In the genomic region with DNA sequence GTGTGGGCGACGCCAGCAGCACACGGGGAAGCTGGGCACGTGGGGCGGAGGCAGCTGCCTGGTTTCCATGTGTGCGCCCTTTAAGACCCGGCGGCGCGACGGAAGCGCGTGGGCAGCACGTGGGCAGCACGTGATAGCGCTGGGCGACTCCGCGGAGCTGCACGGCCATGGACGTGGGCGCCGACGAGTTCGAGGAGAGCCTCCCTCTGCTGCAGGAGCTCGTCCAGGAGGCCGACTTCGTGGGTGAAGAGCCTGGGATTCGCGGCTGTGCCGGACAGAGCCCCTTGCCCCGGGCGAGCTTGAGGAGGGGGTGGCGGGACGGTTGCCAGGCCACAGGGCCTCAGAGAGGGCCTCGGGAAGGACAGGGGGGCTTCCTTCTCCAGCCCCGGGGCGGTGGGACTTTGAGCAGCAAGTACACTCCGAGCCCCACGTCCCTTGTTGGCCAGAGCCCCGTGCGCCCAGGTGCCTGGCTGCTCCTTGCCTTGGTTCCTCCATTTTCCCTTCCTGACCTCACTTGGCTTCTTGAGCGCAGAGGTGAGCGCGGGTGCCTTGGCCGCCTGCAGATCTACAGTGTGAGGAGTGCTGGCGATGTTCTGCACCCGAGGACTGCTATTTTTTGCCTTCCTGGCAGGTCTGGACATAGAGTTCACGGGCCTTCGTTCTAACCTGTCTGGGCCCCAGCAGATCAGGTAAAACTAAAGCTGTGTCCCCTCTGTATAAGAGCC, we compare ENCODE assay signal across 30 cellular contexts. TPM values are rescaled to one million over a fixed set of nuclear protein-coding genes. Genes with fewer than 3 reads are reported as not detected.
DNase-seq lines count a peak whose midpoint lies in the region; ATAC-seq and TF ChIP-seq lines count a peak whose summit lies in the region.
"Had no signal": no experiment of that assay in that cellular context is flagged by ENCODE, and none has a peak within 500 bp of the region (broad histone marks: within the 10 kb centered on the region; RNA-seq: fewer than 3 reads in every experiment).

A gene with protein sequence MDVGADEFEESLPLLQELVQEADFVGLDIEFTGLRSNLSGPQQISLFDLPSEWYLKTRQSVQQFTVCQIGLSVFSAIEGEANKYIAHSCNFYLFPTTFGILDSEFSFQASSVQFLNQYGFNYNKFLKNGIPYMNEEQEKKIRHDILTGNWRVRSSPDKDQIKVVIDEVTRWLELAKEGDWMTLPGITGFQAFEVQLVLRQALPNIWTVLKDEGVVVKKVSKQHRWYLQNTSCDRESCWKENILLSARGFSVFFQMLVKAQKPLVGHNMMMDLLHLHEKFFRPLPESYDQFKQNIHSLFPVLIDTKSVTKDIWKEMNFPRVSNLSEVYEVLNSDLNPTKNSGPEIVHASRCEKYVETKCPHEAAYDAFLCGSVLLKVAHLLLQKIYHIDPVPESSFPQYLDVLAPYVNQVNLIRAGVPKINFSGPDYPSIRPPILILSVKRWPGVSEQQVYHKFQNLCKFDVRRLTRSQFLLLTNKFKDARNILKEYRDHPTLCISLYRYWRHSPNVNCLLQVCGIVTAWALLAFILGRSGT (plus strand): TSS at position 136 of the 725 bp plus-strand sequence. CDS start 32 bp downstream, at position 168.

- peak within 1 kb of the TSS; percentile 86 for H3K27ac Mint-ChIP-seq in WTC11
- H3K27ac Mint-ChIP-seq in glutamatergic neuron (ENCODE audit: unreplicated experiment): peak within 1 kb of the TSS; percentile 14
- H3K27ac Mint-ChIP-seq: activated T-helper 17 cell treated with anti-CD3 and anti-CD28 coated beads, Interleukin-2, amount 50 U/mL, for 72 hours had no signal

- H3K27me3 Mint-ChIP-seq in activated T-cell treated with anti-CD3 and anti-CD28 coated beads, Interleukin-2, amount 50 U/mL, for 4 hours (ENCODE audit: low read depth): no peaks in the 10 kb centered on the region
- H3K27me3 Mint-ChIP-seq in WTC11 (ENCODE audit: low read depth) (no peaks in the 10 kb centered on the region), glutamatergic neuron (ENCODE audit: unreplicated experiment) (no peaks in the 10 kb centered on the region)
- H3K27me3 Mint-ChIP-seq: activated T-helper 17 cell treated with anti-CD3 and anti-CD28 coated beads, Interleukin-2, amount 50 U/mL, for 72 hours; naive B cell had no signal

- ATAC-seq in activated T-cell treated with anti-CD3 and anti-CD28 coated beads, Interleukin-2, amount 50 U/mL, for 4 hours: peak; percentile 18 to 21
- ATAC-seq in WTC11: peak; percentile 56
- ATAC-seq: A549; activated T-helper 17 cell treated with anti-CD3 and anti-CD28 coated beads, Interleukin-2, amount 50 U/mL, for 72 hours; CD8-positive, alpha-beta T cell; left ventricle myocardium superior had no signal

- intact Hi-C loops in testis (cut with DNase I; ENCODE audit: low total_unique reads): no loop called here
- intact Hi-C loops in adrenal gland (cut with DNase I): no loop called here

- no peak within 1 kb of the TSS for H3K4me3 Mint-ChIP-seq in activated T-cell treated with anti-CD3 and anti-CD28 coated beads, Interleukin-2, amount 50 U/mL, for 4 hours
- no peak within 1 kb of the TSS for H3K4me3 Mint-ChIP-seq in WTC11
- H3K4me3 Mint-ChIP-seq in glutamatergic neuron (ENCODE audit: unreplicated experiment): no peak within 1 kb of the TSS
- H3K4me3 Mint-ChIP-seq: activated T-helper 17 cell treated with anti-CD3 and anti-CD28 coated beads, Interleukin-2, amount 50 U/mL, for 72 hours; CD8-positive, alpha-beta T cell had no signal

- H3K27me3 ChIP-seq in testis (no peaks in the 10 kb centered on the region), BE2C (no peaks in the 10 kb centered on the region), adrenal gland (no peaks in the 10 kb centered on the region)
- H3K27me3 ChIP-seq: Peyer's patch, right lobe of liver, SJCRH30, tibial nerve had no signal

- no peaks in the 10 kb centered on the region for H3K9me3 ChIP-seq in testis
- no peaks in the 10 kb centered on the region for H3K9me3 ChIP-seq in BE2C
- H3K9me3 ChIP-seq in adrenal gland (replicated peaks in 1 of 3): no peaks in the 10 kb centered on the region
- H3K9me3 ChIP-seq: A549, HAP-1, Peyer's patch, prostate gland, right lobe of liver, SJCRH30, tibial nerve had no signal

- DNase-seq in activated T-cell treated with anti-CD3 and anti-CD28 coated beads, Interleukin-2, amount 50 U/mL, for 4 hours: no peak
- no peak for DNase-seq in activated T-cell treated with anti-CD3 and anti-CD28 coated beads, Interleukin-2, amount 50 U/mL, for 1 hour
- DNase-seq in WTC11 (ENCODE audit: low spot score): no peak
- no peak for DNase-seq in glutamatergic neuron
- DNase-seq in testis: peak; percentile 62
- no peak for DNase-seq in BE2C
- no peak for DNase-seq in adrenal gland
- DNase-seq in activated CD4-positive, alpha-beta T cell treated with anti-CD3 and anti-CD28 coated beads, Interleukin-2, amount 50 U/mL, for 4 hours: no peak
- DNase-seq: activated CD4-positive, alpha-beta T cell treated with anti-CD3 and anti-CD28 coated beads for 4 hours; activated naive CD4-positive, alpha-beta T cell treated with anti-CD3 and anti-CD28 coated beads, Interleukin-2, amount 50 U/mL, for 16 hours; CD8-positive, alpha-beta T cell; effector CD8-positive, alpha-beta T cell; islet precursor cell; left ventricle myocardium superior; naive B cell; NCI-H1436 treated with DMSO at 0.1 percent for 48 hours; NCI-H748 treated with DMSO at 0.1 percent for 48 hours; Peyer's patch; right lobe of liver; SJCRH30; stimulated activated CD8-positive, alpha-beta memory T cell treated with anti-CD3 and anti-CD28 coated beads, Interleukin-4, amount 100 ng/mL, for 48 hours; SW 1271 had no signal

- no peaks in the 10 kb centered on the region for H3K9me3 Mint-ChIP-seq in activated T-cell treated with anti-CD3 and anti-CD28 coated beads, Interleukin-2, amount 50 U/mL, for 4 hours
- no peaks in the 10 kb centered on the region for H3K9me3 Mint-ChIP-seq in WTC11
- no peaks in the 10 kb centered on the region for H3K9me3 Mint-ChIP-seq in glutamatergic neuron (ENCODE audit: unreplicated experiment)
- H3K9me3 Mint-ChIP-seq: activated T-helper 17 cell treated with anti-CD3 and anti-CD28 coated beads, Interleukin-2, amount 50 U/mL, for 72 hours; CD8-positive, alpha-beta T cell; naive B cell had no signal

- POLR2A ChIA-PET in WTC11 (lab: Charles Lee): interaction anchor here (0.9 to 1.1 kb wide), 2 partner anchors 9 to 10 kb away, joined by 3 read pairs; a partner anchor contains a TSS

- TF ChIP-seq CTCF in WTC11 (IDR thresholded peaks at IDR 0.05): no peak
- TF ChIP-seq CTCF in glutamatergic neuron (IDR thresholded peaks at IDR 0.05; ENCODE audit: partially characterized antibody, unreplicated experiment): no peak
- TF ChIP-seq CTCF in testis (IDR thresholded peaks at IDR 0.05): no peak
- TF ChIP-seq CTCF in BE2C (IDR thresholded peaks at IDR 0.05; ENCODE audit: low read depth, low read length): no peak
- no peak for TF ChIP-seq CTCF in adrenal gland (IDR thresholded peaks at IDR 0.05)

- 57 to 79% methylated on average over 28 to 50 of the region's 50 CpGs for WGBS in testis, 2 donors
- 88 to 93% (median 90%) methylated on average over 20 to 50 of the region's 50 CpGs for WGBS in adrenal gland, 4 donors

- peak within 1 kb of the TSS; percentile 39 to 48 for H3K4me3 ChIP-seq in testis
- H3K4me3 ChIP-seq in BE2C (ENCODE audit: low read depth, low read length): no peak within 1 kb of the TSS
- no peak within 1 kb of the TSS for H3K4me3 ChIP-seq in adrenal gland
- H3K4me3 ChIP-seq: A549, coronary artery, HAP-1, Peyer's patch, prostate gland, right lobe of liver, SJCRH30, tibial nerve had no signal

- H3K4me1 ChIP-seq in testis (no peaks in the 10 kb centered on the region), BE2C (no peaks in the 10 kb centered on the region), adrenal gland (replicated peaks in 1 of 2) (no peaks in the 10 kb centered on the region)
- H3K4me1 ChIP-seq: Peyer's patch, prostate gland, SJCRH30, tibial nerve had no signal

- H3K27ac ChIP-seq in testis: no peak within 1 kb of the TSS
- no peak within 1 kb of the TSS for H3K27ac ChIP-seq in adrenal gland
- H3K27ac ChIP-seq: A549, coronary artery, epithelial cell of prostate, Peyer's patch, prostate gland, right lobe of liver, SJCRH30, tibial nerve had no signal

- H3K36me3 ChIP-seq in testis (ENCODE audit: low read depth, missing control alignments) (no peaks in the 10 kb centered on the region), BE2C (peaks cover 25% of the 10 kb centered on the region), adrenal gland (replicated peaks in 1 of 2) (peaks cover 0 to 33% of the 10 kb centered on the region in 2 donors)

- CTCF ChIA-PET in WTC11 (lab: Charles Lee): interaction anchor here (1.5 kb wide), 1 partner anchor 53 kb away, joined by 7 read pairs; no protein-coding TSS in a partner anchor

- H3K36me3 Mint-ChIP-seq in activated T-cell treated with anti-CD3 and anti-CD28 coated beads, Interleukin-2, amount 50 U/mL, for 4 hours (ENCODE audit: insufficient read depth): peaks cover 18% of the 10 kb centered on the region
- peaks cover 23% of the 10 kb centered on the region for H3K36me3 Mint-ChIP-seq in WTC11
- no peaks in the 10 kb centered on the region for H3K36me3 Mint-ChIP-seq in glutamatergic neuron (ENCODE audit: unreplicated experiment)

- TF ChIP-seq POLR2A in testis (IDR thresholded peaks at IDR 0.05) (no peak), adrenal gland (IDR thresholded peaks at IDR 0.05) (no peak)

- H3K4me1 Mint-ChIP-seq in activated T-cell treated with anti-CD3 and anti-CD28 coated beads, Interleukin-2, amount 50 U/mL, for 4 hours (ENCODE audit: low read depth): peaks cover 8% of the 10 kb centered on the region
- H3K4me1 Mint-ChIP-seq in WTC11 (0 out of 2 replicates have a peak, but pooled peaks cover 5% of the 10 kb centered on the region), glutamatergic neuron (ENCODE audit: low read depth, unreplicated experiment) (peaks cover 7% of the 10 kb centered on the region)

TF ChIP-seq in WTC11, 78 proteins besides CTCF, POLR2A, EP300 and RAD21:
- TF ChIP-seq NR2C2 (CRISPR knock-in tag; IDR thresholded peaks at IDR 0.05): no peak
- TF ChIP-seq, protein P1, sequence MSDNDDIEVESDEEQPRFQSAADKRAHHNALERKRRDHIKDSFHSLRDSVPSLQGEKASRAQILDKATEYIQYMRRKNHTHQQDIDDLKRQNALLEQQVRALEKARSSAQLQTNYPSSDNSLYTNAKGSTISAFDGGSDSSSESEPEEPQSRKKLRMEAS (CRISPR knock-in tag; IDR thresholded peaks at IDR 0.05): 0 out of 2 replicates have a peak, but pooled peaks have one; percentile 23

RNA-seq across cellular contexts. Expression of the gene that starts here (rescaled TPM):
- 1 to 10 TPM in 1 of 3 donors, under 1 TPM in 2; 0.14 to 2.0 (median 0.30) TPM for total RNA-seq in activated T-cell treated with anti-CD3 and anti-CD28 coated beads, Interleukin-2, amount 50 U/mL, for 4 hours
- 0.16 to 0.39 TPM (median 0.34 TPM) in 3 replicates for total RNA-seq in WTC11 (2021)
- total RNA-seq in glutamatergic neuron (ENCODE audit: unreplicated experiment): not detected
- total RNA-seq in testis: 10 to 100 TPM; 11.4 to 19.9 TPM
- polyA plus RNA-seq in testis (ENCODE audit: insufficient read depth, low read depth, low replicate concordance): 31.6 TPM
- 0.40 TPM for polyA plus RNA-seq in BE2C (2012; ENCODE audit: insufficient read depth, insufficient read length, low read depth)
- total RNA-seq in adrenal gland: 1 to 10 TPM in 1 of 8 donors, under 1 TPM in 1, not detected in 6; 0.14 to 2.9 TPM
- under 1 TPM in 2 of 3 donors, not detected in 1; 0.07 to 0.48 TPM for polyA plus RNA-seq in adrenal gland
- total RNA-seq: CD8-positive, alpha-beta T cell; LHCN-M2; Peyer's patch; SJCRH30 had no signal

Comparison
In these comparisons a context has a peak if more than half of its experiments do, and no peak if none do; other contexts are left out.
1. RNA of the gene that starts here (polyA plus RNA-seq): 31.6 TPM in testis (single experiment); 0.07 to 0.48 TPM in adrenal gland; every median in the first group is over 10 times any median in the second.
2. Peak in ATAC-seq in WTC11; RNA of the gene not detected or under 1 TPM.
3. H3K4me3 ChIP-seq: peak in testis (2 of 2); none in BE2C (single experiment) and adrenal gland (0 of 4).